Comparison of ENCODE assay signal across 18 cellular contexts in genomic region chr18:54675076-54675475, GRCh38.
"Had no signal": no experiment of that assay in that cellular context is flagged by ENCODE, and none has a peak within 500 bp of the region (broad histone marks: within the 10 kb centered on the region; RNA-seq: fewer than 3 reads in every experiment).

No MANE protein-coding gene starts in this region.

- ATAC-seq: activated T-cell treated with anti-CD3 and anti-CD28 coated beads, Interleukin-2, amount 50 U/mL, for 72 hours; foreskin keratinocyte; left cardiac atrium; mucosa of descending colon; stimulated activated naive CD8-positive, alpha-beta T cell treated with anti-CD3 and anti-CD28 coated beads, Interleukin-15, Interleukin-2, amounts not matched to agents 100 U/mL and 50 U/mL, for 24 hours; T-helper 17 cell had no signal

- H3K27ac ChIP-seq: cardiac muscle cell, epithelial cell of prostate, foreskin keratinocyte, upper lobe of left lung had no signal

- H3K9me3 ChIP-seq: mucosa of descending colon, upper lobe of left lung had no signal

- H3K36me3 ChIP-seq: cardiac muscle cell, upper lobe of left lung had no signal

- H3K27me3 ChIP-seq: cardiac muscle cell, foreskin keratinocyte had no signal

- H3K4me3 ChIP-seq: cardiac muscle cell, mucosa of descending colon, upper lobe of left lung had no signal

- H3K4me1 ChIP-seq: foreskin keratinocyte, upper lobe of left lung had no signal

- DNase-seq: activated CD4-positive, alpha-beta memory T cell treated with anti-CD3 and anti-CD28 coated beads, Interleukin-2, amount 10 ng/mL, durations not matched to agents 7 days and 5 days; activated CD4-positive, alpha-beta T cell treated with anti-CD3 and anti-CD28 coated beads for 48 hours; activated effector memory CD4-positive, alpha-beta T cell treated with anti-CD3 and anti-CD28 coated beads, Interleukin-2, amount 50 U/mL, for 16 hours; activated naive CD4-positive, alpha-beta T cell treated with anti-CD3 and anti-CD28 coated beads, Interleukin-2, amount 10 ng/mL, durations not matched to agents 7 days and 5 days; activated T-cell treated with anti-CD3 and anti-CD28 coated beads, Interleukin-2, amount 50 U/mL, for 72 hours; amygdala; foreskin keratinocyte; hippocampal formation; left cardiac atrium; mucosa of descending colon; posterior cingulate gyrus; stimulated activated CD4-positive, alpha-beta T cell treated with anti-CD3 and anti-CD28 coated beads, Interleukin-12 subunit alpha, Interleukin-12 subunit beta, amount 100 ng/mL, for 4 hours; stimulated activated CD4-positive, alpha-beta T cell treated with anti-CD3 and anti-CD28 coated beads, Interleukin-4, amount 100 ng/mL, for 4 hours; stimulated activated naive CD8-positive, alpha-beta T cell treated with anti-CD3 and anti-CD28 coated beads, Interleukin-15, Interleukin-2, amounts not matched to agents 100 U/mL and 50 U/mL, for 24 hours; T-helper 17 cell; upper lobe of left lung had no signal
